ENCODE assay signal across 7 cellular contexts in the genomic region with DNA sequence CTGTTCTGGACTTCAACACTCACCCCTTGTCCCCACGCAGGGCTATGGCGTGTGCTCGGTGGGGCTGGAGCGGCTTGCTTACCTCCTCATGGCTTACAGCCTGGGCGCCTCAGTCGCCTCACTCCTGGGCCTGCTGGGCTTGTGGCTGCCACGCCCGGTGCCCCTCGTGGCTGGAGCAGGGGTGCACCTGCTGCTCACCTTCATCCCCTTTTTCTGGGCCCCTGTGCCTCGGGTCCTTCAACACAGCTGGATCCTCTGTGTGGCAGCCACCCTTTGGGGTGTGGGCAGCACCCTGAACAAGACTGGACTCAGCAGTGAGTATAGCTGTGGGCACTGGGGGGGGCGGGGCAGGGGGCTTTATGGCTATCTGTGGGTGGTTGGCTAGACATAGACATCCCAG. TPM values are rescaled to one million over a fixed set of nuclear protein-coding genes. Genes with fewer than 3 reads are reported as not detected.
"Had no signal": no experiment of that assay in that cellular context is flagged by ENCODE, and none has a peak within 500 bp of the region (broad histone marks: within the 10 kb centered on the region; RNA-seq: fewer than 3 reads in every experiment).

No MANE protein-coding gene starts in this region.

RNA-seq across cellular contexts. Expression of a gene that starts 20.5 kb away (rescaled TPM):
- total RNA-seq: LHCN-M2, MCF 10A, NCI-H460, PC-3, Peyer's patch, Right ventricle myocardium superior, SJSA1 had no signal

RNA-seq across cellular contexts. Expression of a gene that starts 37.9 kb away (rescaled TPM):
- total RNA-seq: LHCN-M2, MCF 10A, NCI-H460, PC-3, Peyer's patch, Right ventricle myocardium superior, SJSA1 had no signal

RNA-seq across cellular contexts. Expression of a gene that starts 55.0 kb away (rescaled TPM):
- total RNA-seq: LHCN-M2, MCF 10A, NCI-H460, PC-3, Right ventricle myocardium superior, SJSA1 had no signal
